In genomic region chr13:33728271-33729037, GRCh38 we compare ENCODE assay signal across 8 cellular contexts.
DNase-seq lines count a peak whose midpoint lies in the region; ATAC-seq and TF ChIP-seq lines count a peak whose summit lies in the region.

No MANE protein-coding gene starts in this region.

- ATAC-seq in GM18508 (IDR thresholded peaks at IDR 0.05; ENCODE audit: insufficient read depth, unreplicated experiment), result peak; percentile 81
- no peak for ATAC-seq in naive thymus-derived CD8-positive, alpha-beta T cell

- TF ChIP-seq CTCF in HEK293 (tag by site-specific recombination; IDR thresholded peaks at IDR 0.05) (no peak), mesothelial cell of epicardium (IDR thresholded peaks at IDR 0.05; ENCODE audit: unreplicated experiment) (no peak)

- no peak overlapping the region for H3K27ac Mint-ChIP-seq in naive thymus-derived CD8-positive, alpha-beta T cell
- no peak overlapping the region for H3K27ac Mint-ChIP-seq in mesothelial cell of epicardium

- H3K36me3 ChIP-seq in HEK293 (ENCODE audit: control insufficient read depth in 2 of 2, insufficient read depth in 1 of 2, low read length in 2 of 2), result no peaks in the 10 kb centered on the region

- POLR2A ChIA-PET in HEK293 (lab: Yijun Ruan, JAX), result no interaction called here
- POLR2A ChIA-PET in naive thymus-derived CD8-positive, alpha-beta T cell (lab: Charles Lee), result no interaction called here

- peaks cover 0 to 5% (median 0%) of the 10 kb centered on the region in 5 donors for H3K27me3 Mint-ChIP-seq in naive thymus-derived CD8-positive, alpha-beta T cell
- no peaks in the 10 kb centered on the region for H3K27me3 Mint-ChIP-seq in mesothelial cell of epicardium (ENCODE audit: low read depth)

- DNase-seq in NAMALWA (ENCODE audit: low spot score) (peak; percentile 83), glomerular visceral epithelial cell (ENCODE audit: extremely low spot score) (peak; percentile 42), SHP77 (lab: John Stamatoyannopoulos, UW) (no peak), mesothelial cell of epicardium (ENCODE audit: low spot score in 2 of 2, unreplicated experiment in 2 of 2) (no peak), COLO668 (lab: John Stamatoyannopoulos, UW; ENCODE audit: unreplicated experiment) (no peak)
- DNase-seq in naive thymus-derived CD8-positive, alpha-beta T cell, result no peak

- no peaks in the 10 kb centered on the region for H3K9me3 ChIP-seq in HEK293 (ENCODE audit: control insufficient read depth, insufficient read depth, low read depth, low read length)

- no peaks in the 10 kb centered on the region for H3K9me3 Mint-ChIP-seq in naive thymus-derived CD8-positive, alpha-beta T cell
- no peaks in the 10 kb centered on the region for H3K9me3 Mint-ChIP-seq in mesothelial cell of epicardium

- peaks cover 3 to 41% (median 4%) of the 10 kb centered on the region in 4 donors for H3K4me1 Mint-ChIP-seq in naive thymus-derived CD8-positive, alpha-beta T cell
- H3K4me1 Mint-ChIP-seq in mesothelial cell of epicardium, result peaks cover 4% of the 10 kb centered on the region

- no peak overlapping the region for H3K4me3 Mint-ChIP-seq in naive thymus-derived CD8-positive, alpha-beta T cell
- no peak overlapping the region for H3K4me3 Mint-ChIP-seq in mesothelial cell of epicardium

- H3K36me3 Mint-ChIP-seq in naive thymus-derived CD8-positive, alpha-beta T cell, result no peaks in the 10 kb centered on the region
- no peaks in the 10 kb centered on the region for H3K36me3 Mint-ChIP-seq in mesothelial cell of epicardium

- no peaks in the 10 kb centered on the region for H3K4me1 ChIP-seq in HEK293 (ENCODE audit: control insufficient read depth, insufficient read depth, low read length)

- H3K4me3 ChIP-seq in HEK293 (ENCODE audit: low read depth, low read length), result no peak overlapping the region

- no peak overlapping the region for H3K27ac ChIP-seq in HEK293 (ENCODE audit: extremely low read depth, low read depth, low read length)

- CTCF ChIA-PET in HEK293 (lab: Yijun Ruan, JAX), result no interaction called here

TF ChIP-seq in HEK293, 187 proteins besides CTCF, POLR2A, EP300 and RAD21:
- TF ChIP-seq ZFP69B (tag by site-specific recombination; IDR thresholded peaks at IDR 0.05), result peak; percentile 73
- no peak for TF ChIP-seq RBAK (tag by site-specific recombination; IDR thresholded peaks at IDR 0.05)
- no peak for TF ChIP-seq ZNF19 (tag by site-specific recombination; IDR thresholded peaks at IDR 0.05; ENCODE audit: low read depth)
- no peak for TF ChIP-seq ZNF280C (tag by site-specific recombination; IDR thresholded peaks at IDR 0.05)
- TF ChIP-seq ZNF692 (tag by site-specific recombination; IDR thresholded peaks at IDR 0.05), result peak; percentile 66
TF ChIP-seq in HEK293: peak in this region for 2.

Comparison
In these comparisons a context has a peak if more than half of its experiments do, and no peak if none do; other contexts are left out.
1. DNase-seq: peak in NAMALWA (single experiment) and glomerular visceral epithelial cell (single experiment); none in SHP77 (0 of 2), naive thymus-derived CD8-positive, alpha-beta T cell (0 of 10), mesothelial cell of epicardium (0 of 2) and COLO668 (single experiment).